Comparison of ENCODE assay signal across 1 cellular context in genomic region chr7:128912281-128912680, GRCh38.
TF ChIP-seq lines count a peak whose summit lies in the region.

No MANE protein-coding gene starts in this region.

TF ChIP-seq in H1, 55 proteins besides CTCF, POLR2A, EP300 and RAD21:
- TF ChIP-seq SRF (IDR thresholded peaks at IDR 0.05; ENCODE audit: low read depth, low read length) (no peak), SP4 (IDR thresholded peaks at IDR 0.05; ENCODE audit: low read length) (no peak), SIN3A (conservative IDR thresholded peaks at IDR 0.05 in 1 of 2, IDR thresholded peaks at IDR 0.05 in 1 of 2; ENCODE audit: low read depth in 1 of 2, low read length in 2 of 2) (no peak), TAF7 (optimal IDR thresholded peaks at IDR 0.05; ENCODE audit: borderline replicate concordance, low read depth, low read length) (no peak), TCF12 (IDR thresholded peaks at IDR 0.05; ENCODE audit: low read depth, low read length) (no peak), ZNF274 (IDR thresholded peaks at IDR 0.05; ENCODE audit: borderline replicate concordance, extremely low read depth, low read length) (no peak), EZH2 (IDR thresholded peaks at IDR 0.05; ENCODE audit: low read depth, low read length, severe bottlenecking) (no peak), TEAD4 (IDR thresholded peaks at IDR 0.05; ENCODE audit: low read depth, low read length) (no peak), KDM5A (IDR thresholded peaks at IDR 0.05; ENCODE audit: low read length) (no peak), CHD2 (IDR thresholded peaks at IDR 0.05; ENCODE audit: low read length) (no peak)
TF ChIP-seq in H1: peak in this region for 0.
